9 cellular contexts compared by ENCODE assay signal in genomic region chr21:25967566-25968438, GRCh38.
DNase-seq lines count a peak whose midpoint lies in the region; ATAC-seq and TF ChIP-seq lines count a peak whose summit lies in the region.
"Had no signal": no experiment of that assay in that cellular context is flagged by ENCODE, and none has a peak within 500 bp of the region (broad histone marks: within the 10 kb centered on the region; RNA-seq: fewer than 3 reads in every experiment).

No MANE protein-coding gene starts in this region.

- H3K9me3 ChIP-seq in right cardiac atrium (ENCODE audit: control insufficient read depth, low read length): no peaks in the 10 kb centered on the region
- H3K9me3 ChIP-seq: A549 had no signal

- peaks cover 3% of the 10 kb centered on the region for H3K9me3 Mint-ChIP-seq in activated CD4-positive, alpha-beta T cell treated with anti-CD3 and anti-CD28 coated beads, Interleukin-2, amount 10 ng/mL, durations not matched to agents 24 days and 14 days

- peak; percentile 64 for DNase-seq in activated CD4-positive, alpha-beta T cell treated with anti-CD3 and anti-CD28 coated beads, Interleukin-2, amount 10 ng/mL, durations not matched to agents 24 days and 14 days
- DNase-seq in activated CD4-positive, alpha-beta T cell treated with anti-CD3 and anti-CD28 coated beads, Interleukin-2, amount 50 U/mL, for 48 hours: no peak
- DNase-seq in right cardiac atrium (no peak), NCI-H510A (lab: John Stamatoyannopoulos, UW) (no peak), NCI-H526 (lab: John Stamatoyannopoulos, UW) (no peak), NCI-H1092 (lab: John Stamatoyannopoulos, UW) (no peak)

- intact Hi-C loops in activated CD4-positive, alpha-beta T cell treated with anti-CD3 and anti-CD28 coated beads, Interleukin-2, amount 10 ng/mL, durations not matched to agents 24 days and 14 days (cut with micrococcal nuclease): no loop called here
- intact Hi-C loops in right cardiac atrium (cut with DNase I): no loop called here

- peak overlapping the region; percentile 42 for H3K4me3 Mint-ChIP-seq in activated CD4-positive, alpha-beta T cell treated with anti-CD3 and anti-CD28 coated beads, Interleukin-2, amount 10 ng/mL, durations not matched to agents 24 days and 14 days

- H3K4me1 Mint-ChIP-seq in activated CD4-positive, alpha-beta T cell treated with anti-CD3 and anti-CD28 coated beads, Interleukin-2, amount 10 ng/mL, durations not matched to agents 24 days and 14 days: peaks cover 7% of the 10 kb centered on the region

- H3K4me3 ChIP-seq in right cardiac atrium (ENCODE audit: low read length): no peak overlapping the region
- H3K4me3 ChIP-seq: A549 had no signal

- peaks cover 28% of the 10 kb centered on the region for H3K36me3 Mint-ChIP-seq in activated CD4-positive, alpha-beta T cell treated with anti-CD3 and anti-CD28 coated beads, Interleukin-2, amount 10 ng/mL, durations not matched to agents 24 days and 14 days (ENCODE audit: low read depth)

- no peaks in the 10 kb centered on the region for H3K27me3 Mint-ChIP-seq in activated CD4-positive, alpha-beta T cell treated with anti-CD3 and anti-CD28 coated beads, Interleukin-2, amount 10 ng/mL, durations not matched to agents 24 days and 14 days

- H3K27me3 ChIP-seq in right cardiac atrium (ENCODE audit: control insufficient read depth, insufficient read depth): no peaks in the 10 kb centered on the region

- ATAC-seq in HG03039 (IDR thresholded peaks at IDR 0.05; ENCODE audit: unreplicated experiment) (peak; percentile 98), SK-N-SH treated with all-trans-retinoic acid at 6 μM for 48 hours (peak; percentile 50), right cardiac atrium (peak; percentile 55 to 59)
- ATAC-seq: A549 had no signal

- H3K27ac Mint-ChIP-seq in activated CD4-positive, alpha-beta T cell treated with anti-CD3 and anti-CD28 coated beads, Interleukin-2, amount 10 ng/mL, durations not matched to agents 24 days and 14 days: peak overlapping the region; percentile 64

- no peaks in the 10 kb centered on the region for H3K4me1 ChIP-seq in right cardiac atrium (ENCODE audit: control insufficient read depth, insufficient read depth, low read length)

- WGBS in right cardiac atrium: 69% methylated on average over 6 of the region's 6 CpGs

- no peak overlapping the region for H3K27ac ChIP-seq in right cardiac atrium (ENCODE audit: low read length)
- H3K27ac ChIP-seq: A549 had no signal

TF ChIP-seq in SK-N-SH treated with all-trans-retinoic acid at 6 μM for 48 hours, 23 proteins besides CTCF, POLR2A, EP300 and RAD21:
- TF ChIP-seq ZNF8 (CRISPR knock-in tag; IDR thresholded peaks at IDR 0.05) (no peak), ZFP3 (CRISPR knock-in tag; IDR thresholded peaks at IDR 0.05) (no peak), ZFP30 (CRISPR knock-in tag; IDR thresholded peaks at IDR 0.05) (no peak), PATZ1 (CRISPR knock-in tag; IDR thresholded peaks at IDR 0.05; ENCODE audit: borderline replicate concordance) (no peak), SNAI2 (CRISPR knock-in tag; IDR thresholded peaks at IDR 0.05) (no peak), ARNTL (CRISPR knock-in tag; IDR thresholded peaks at IDR 0.05; ENCODE audit: borderline replicate concordance, low read depth) (no peak), ZC3H10 (CRISPR knock-in tag; IDR thresholded peaks at IDR 0.05) (no peak), GLIS3 (CRISPR knock-in tag; IDR thresholded peaks at IDR 0.05) (no peak), ZNF70 (CRISPR knock-in tag; IDR thresholded peaks at IDR 0.05) (no peak), BACH2 (CRISPR knock-in tag; IDR thresholded peaks at IDR 0.05; ENCODE audit: borderline replicate concordance) (no peak), ZNF565 (CRISPR knock-in tag; conservative IDR thresholded peaks at IDR 0.05; ENCODE audit: low read depth) (no peak), CREB5 (CRISPR knock-in tag; IDR thresholded peaks at IDR 0.05; ENCODE audit: low read depth) (no peak), TSHZ2 (CRISPR knock-in tag; IDR thresholded peaks at IDR 0.05) (no peak), ESRRG (CRISPR knock-in tag; IDR thresholded peaks at IDR 0.05) (no peak), OSR1 (CRISPR knock-in tag; IDR thresholded peaks at IDR 0.05) (no peak), POU6F1 (CRISPR knock-in tag; IDR thresholded peaks at IDR 0.05; ENCODE audit: borderline replicate concordance, low read depth) (no peak), ISL1 (CRISPR knock-in tag; IDR thresholded peaks at IDR 0.05) (no peak), CSDC2 (CRISPR knock-in tag; IDR thresholded peaks at IDR 0.05) (no peak), TOX (CRISPR knock-in tag; IDR thresholded peaks at IDR 0.05; ENCODE audit: borderline replicate concordance) (no peak), PPARA (CRISPR knock-in tag; IDR thresholded peaks at IDR 0.05; ENCODE audit: borderline replicate concordance) (no peak)
TF ChIP-seq in SK-N-SH treated with all-trans-retinoic acid at 6 μM for 48 hours: peak in this region for 0.
